In genomic region chr17:74646231-74646630, GRCh38 we compare ENCODE assay signal across 9 cellular contexts. TPM values are rescaled to one million over a fixed set of nuclear protein-coding genes. Genes with fewer than 3 reads are reported as not detected.
DNase-seq lines count a peak whose midpoint lies in the region; ATAC-seq and TF ChIP-seq lines count a peak whose summit lies in the region.
"Had no signal": no experiment of that assay in that cellular context is flagged by ENCODE, and none has a peak within 500 bp of the region (broad histone marks: within the 10 kb centered on the region; RNA-seq: fewer than 3 reads in every experiment).

No MANE protein-coding gene starts in this region.

- TF ChIP-seq CTCF in GM12864 (IDR thresholded peaks at IDR 0.05; ENCODE audit: low read depth, low read length, missing control alignments) (peak; percentile 64), activated B cell treated with CpG ODN at 0.5 μM for 24 hours (IDR thresholded peaks at IDR 0.05) (no peak), neural crest cell (conservative IDR thresholded peaks at IDR 0.05) (peak; percentile 25)

- H3K9me3 Mint-ChIP-seq in activated B cell treated with CpG ODN at 0.5 μM for 24 hours (no peaks in the 10 kb centered on the region), neural crest cell (no peaks in the 10 kb centered on the region)
- H3K9me3 Mint-ChIP-seq in activated naive CD4-positive, alpha-beta T cell treated with anti-CD3 and anti-CD28 coated beads, Interleukin-2, amount 10 ng/mL, durations not matched to agents 7 days and 5 days: no peaks in the 10 kb centered on the region
- H3K9me3 Mint-ChIP-seq: activated naive CD8-positive, alpha-beta T cell treated with anti-CD3 and anti-CD28 coated beads, Interleukin-2, amount 50 U/mL, for 24 hours had no signal

- H3K27ac Mint-ChIP-seq in activated B cell treated with CpG ODN at 0.5 μM for 24 hours (peak overlapping the region; percentile 31), neural crest cell (ENCODE audit: unreplicated experiment) (peak overlapping the region; percentile 57)
- no peak overlapping the region for H3K27ac Mint-ChIP-seq in activated naive CD4-positive, alpha-beta T cell treated with anti-CD3 and anti-CD28 coated beads, Interleukin-2, amount 10 ng/mL, durations not matched to agents 7 days and 5 days
- H3K27ac Mint-ChIP-seq: activated naive CD8-positive, alpha-beta T cell treated with anti-CD3 and anti-CD28 coated beads, Interleukin-2, amount 50 U/mL, for 24 hours had no signal

- H3K27me3 Mint-ChIP-seq in activated B cell treated with CpG ODN at 0.5 μM for 24 hours: peaks cover 34% of the 10 kb centered on the region
- H3K27me3 Mint-ChIP-seq in neural crest cell (ENCODE audit: low read depth): peaks cover 90% of the 10 kb centered on the region
- peaks cover 94% of the 10 kb centered on the region for H3K27me3 Mint-ChIP-seq in activated naive CD4-positive, alpha-beta T cell treated with anti-CD3 and anti-CD28 coated beads, Interleukin-2, amount 10 ng/mL, durations not matched to agents 7 days and 5 days

- intact Hi-C loops in activated B cell treated with CpG ODN at 0.5 μM for 24 hours (cut with micrococcal nuclease): loop anchor here (1.0 to 2.0 kb wide), 4 partner anchors 80 to 277 kb away; no protein-coding TSS in a partner anchor

- H3K36me3 Mint-ChIP-seq in activated B cell treated with CpG ODN at 0.5 μM for 24 hours (ENCODE audit: low read depth) (no peaks in the 10 kb centered on the region), neural crest cell (ENCODE audit: low read depth) (no peaks in the 10 kb centered on the region)
- H3K36me3 Mint-ChIP-seq in activated naive CD4-positive, alpha-beta T cell treated with anti-CD3 and anti-CD28 coated beads, Interleukin-2, amount 10 ng/mL, durations not matched to agents 7 days and 5 days: peaks cover 1% of the 10 kb centered on the region

- ATAC-seq in activated B cell treated with CpG ODN at 0.5 μM for 24 hours (ENCODE audit: low read depth): peak; percentile 45
- no peak for ATAC-seq in GM19463 (IDR thresholded peaks at IDR 0.05; ENCODE audit: unreplicated experiment)
- no peak for ATAC-seq in GM19452 (IDR thresholded peaks at IDR 0.05; ENCODE audit: unreplicated experiment)
- ATAC-seq: activated naive CD8-positive, alpha-beta T cell treated with anti-CD3 and anti-CD28 coated beads, Interleukin-2, amount 50 U/mL, for 24 hours had no signal

- POLR2A ChIA-PET in activated B cell treated with CpG ODN at 0.5 μM for 24 hours (lab: Charles Lee): no interaction called here

- no peak overlapping the region for H3K4me3 ChIP-seq in GM12864 (ENCODE audit: low read depth, low read length)

- H3K4me1 Mint-ChIP-seq in activated B cell treated with CpG ODN at 0.5 μM for 24 hours (peaks cover 46% of the 10 kb centered on the region), neural crest cell (no peaks in the 10 kb centered on the region)
- peaks cover 9% of the 10 kb centered on the region for H3K4me1 Mint-ChIP-seq in activated naive CD4-positive, alpha-beta T cell treated with anti-CD3 and anti-CD28 coated beads, Interleukin-2, amount 10 ng/mL, durations not matched to agents 7 days and 5 days

- CTCF ChIA-PET in activated B cell treated with CpG ODN at 0.5 μM for 24 hours (lab: Charles Lee): no interaction called here
- CTCF ChIA-PET in activated naive CD4-positive, alpha-beta T cell treated with anti-CD3 and anti-CD28 coated beads, Interleukin-2, amount 10 ng/mL, durations not matched to agents 7 days and 5 days (lab: Charles Lee): interaction anchor here (3.6 kb wide), 1 partner anchor 79 kb away, joined by 14 read pairs; the partner anchor contains the start of gene CD300H

- no peak for DNase-seq in GM12864 (ENCODE audit: low read depth)
- DNase-seq in M059J (ENCODE audit: low read depth): peak; percentile 50
- DNase-seq in activated B cell treated with CpG ODN at 0.5 μM for 24 hours: no peak
- no peak for DNase-seq in neural crest cell (ENCODE audit: low read depth, low spot score)
- DNase-seq in stimulated activated CD4-positive, alpha-beta T cell treated with anti-CD3 and anti-CD28 coated beads, Interleukin-15, amount 100 ng/mL, for 24 hours: no peak
- DNase-seq in activated naive CD4-positive, alpha-beta T cell treated with anti-CD3 and anti-CD28 coated beads, Interleukin-2, amount 10 ng/mL, durations not matched to agents 7 days and 5 days: no peak
- DNase-seq: activated naive CD8-positive, alpha-beta T cell treated with anti-CD3 and anti-CD28 coated beads, Interleukin-2, amount 50 U/mL, for 24 hours had no signal

- H3K4me3 Mint-ChIP-seq in activated B cell treated with CpG ODN at 0.5 μM for 24 hours (no peak overlapping the region), neural crest cell (no peak overlapping the region)
- no peak overlapping the region for H3K4me3 Mint-ChIP-seq in activated naive CD4-positive, alpha-beta T cell treated with anti-CD3 and anti-CD28 coated beads, Interleukin-2, amount 10 ng/mL, durations not matched to agents 7 days and 5 days
- H3K4me3 Mint-ChIP-seq: activated naive CD8-positive, alpha-beta T cell treated with anti-CD3 and anti-CD28 coated beads, Interleukin-2, amount 50 U/mL, for 24 hours had no signal

RNA-seq across cellular contexts. Expression of gene CD300E, which starts 22.7 kb away (rescaled TPM):
- total RNA-seq in M059J (2014; rRNA removed; shearing (Covaris generic)): not detected in 2 replicates
- total RNA-seq in activated B cell treated with CpG ODN at 0.5 μM for 24 hours (0.09 and 0.29 TPM in 2 replicates), neural crest cell (not detected in 2 replicates)

RNA-seq across cellular contexts. Expression of gene CD300LD, which starts 54.1 kb away (rescaled TPM):
- not detected in 2 replicates for total RNA-seq in M059J (2014; rRNA removed; shearing (Covaris generic))
- not detected in 2 replicates for total RNA-seq in activated B cell treated with CpG ODN at 0.5 μM for 24 hours
- total RNA-seq in neural crest cell: not detected in 2 replicates
